ENCODE assay signal across 9 cellular contexts in genomic region chr10:21888959-21889358, GRCh38.
DNase-seq lines count a peak whose midpoint lies in the region; ATAC-seq and TF ChIP-seq lines count a peak whose summit lies in the region.
"Had no signal": no experiment of that assay in that cellular context is flagged by ENCODE, and none has a peak within 500 bp of the region (broad histone marks: within the 10 kb centered on the region; RNA-seq: fewer than 3 reads in every experiment).

No MANE protein-coding gene starts in this region.

- no peaks in the 10 kb centered on the region for H3K9me3 ChIP-seq in naive thymus-derived CD4-positive, alpha-beta T cell (ENCODE audit: control insufficient read depth in 2 of 3, low read length in 3 of 3)
- H3K9me3 ChIP-seq in right cardiac atrium (ENCODE audit: control insufficient read depth, low read length): no peaks in the 10 kb centered on the region

- H3K27me3 Mint-ChIP-seq in activated CD4-positive, alpha-beta T cell treated with anti-CD3 and anti-CD28 coated beads for 36 hours: no peaks in the 10 kb centered on the region
- H3K27me3 Mint-ChIP-seq in naive thymus-derived CD4-positive, alpha-beta T cell: no peaks in the 10 kb centered on the region

- intact Hi-C loops in activated CD4-positive, alpha-beta T cell treated with anti-CD3 and anti-CD28 coated beads for 36 hours (cut with DNase I, micrococcal nuclease): no loop called here
- intact Hi-C loops in naive thymus-derived CD4-positive, alpha-beta T cell (cut with micrococcal nuclease): no loop called here
- intact Hi-C loops in right cardiac atrium (cut with DNase I): no loop called here

- DNase-seq in activated CD4-positive, alpha-beta T cell treated with anti-CD3 and anti-CD28 coated beads for 36 hours: peak; percentile 24
- no peak for DNase-seq in activated CD4-positive, alpha-beta T cell treated with anti-CD3 and anti-CD28 coated beads for 1 hour
- peak in 6 of 9 donors; percentile 1 to 43 (median 16) for DNase-seq in naive thymus-derived CD4-positive, alpha-beta T cell
- no peak for DNase-seq in SW 1271 (lab: John Stamatoyannopoulos, UW)
- no peak for DNase-seq in right cardiac atrium

- H3K36me3 Mint-ChIP-seq in activated CD4-positive, alpha-beta T cell treated with anti-CD3 and anti-CD28 coated beads for 36 hours (ENCODE audit: low read depth): peaks cover 29% of the 10 kb centered on the region
- H3K36me3 Mint-ChIP-seq in naive thymus-derived CD4-positive, alpha-beta T cell: peaks cover 6 to 55% (median 47%) of the 10 kb centered on the region in 5 donors

- CTCF ChIA-PET in activated CD4-positive, alpha-beta T cell treated with anti-CD3 and anti-CD28 coated beads for 36 hours (lab: Charles Lee): interaction anchor here (0.6 kb wide), 1 partner anchor 1338 kb away, joined by 3 read pairs; no protein-coding TSS in a partner anchor
- CTCF ChIA-PET in naive thymus-derived CD4-positive, alpha-beta T cell (lab: Charles Lee): no interaction called here

- ATAC-seq in activated CD4-positive, alpha-beta T cell treated with anti-CD3 and anti-CD28 coated beads for 36 hours: peak; percentile 70
- ATAC-seq in GM21576 (IDR thresholded peaks at IDR 0.05; ENCODE audit: unreplicated experiment): peak; percentile 97
- peak; percentile 95 for ATAC-seq in HG03460 (IDR thresholded peaks at IDR 0.05; ENCODE audit: unreplicated experiment)
- peak; percentile 60 for ATAC-seq in naive thymus-derived CD4-positive, alpha-beta T cell
- no peak for ATAC-seq in SK-N-SH treated with all-trans-retinoic acid at 6 μM for 48 hours
- ATAC-seq in right cardiac atrium: no peak

- WGBS in right cardiac atrium: 49% methylated on average over 5 of the region's 5 CpGs

- H3K36me3 ChIP-seq in naive thymus-derived CD4-positive, alpha-beta T cell (ENCODE audit: control insufficient read depth in 2 of 3, insufficient read depth in 3 of 3, low read length in 3 of 3): no peaks in the 10 kb centered on the region

- H3K27me3 ChIP-seq in naive thymus-derived CD4-positive, alpha-beta T cell (ENCODE audit: control insufficient read depth in 2 of 2, insufficient read depth in 2 of 2, low read length in 2 of 2): no peaks in the 10 kb centered on the region
- no peaks in the 10 kb centered on the region for H3K27me3 ChIP-seq in right cardiac atrium (ENCODE audit: control insufficient read depth, insufficient read depth)
- H3K27me3 ChIP-seq: hepatocyte had no signal

- H3K9me3 Mint-ChIP-seq in activated CD4-positive, alpha-beta T cell treated with anti-CD3 and anti-CD28 coated beads for 36 hours (ENCODE audit: low read depth): peaks cover 18% of the 10 kb centered on the region
- peaks cover 9 to 56% (median 31%) of the 10 kb centered on the region in 11 donors for H3K9me3 Mint-ChIP-seq in naive thymus-derived CD4-positive, alpha-beta T cell

- H3K27ac ChIP-seq in naive thymus-derived CD4-positive, alpha-beta T cell (ENCODE audit: low read depth, low read length): no peak overlapping the region
- H3K27ac ChIP-seq in right cardiac atrium (ENCODE audit: low read length): no peak overlapping the region
- H3K27ac ChIP-seq: hepatocyte had no signal

- H3K4me3 Mint-ChIP-seq in activated CD4-positive, alpha-beta T cell treated with anti-CD3 and anti-CD28 coated beads for 36 hours: no peak overlapping the region
- H3K4me3 Mint-ChIP-seq in naive thymus-derived CD4-positive, alpha-beta T cell: peak overlapping the region; percentile 22 to 85 (median 56)

- peaks cover 25% of the 10 kb centered on the region for H3K4me1 Mint-ChIP-seq in activated CD4-positive, alpha-beta T cell treated with anti-CD3 and anti-CD28 coated beads for 36 hours
- H3K4me1 Mint-ChIP-seq in naive thymus-derived CD4-positive, alpha-beta T cell: peaks cover 19 to 46% (median 40%) of the 10 kb centered on the region in 7 donors

- POLR2A ChIA-PET in activated CD4-positive, alpha-beta T cell treated with anti-CD3 and anti-CD28 coated beads for 36 hours (lab: Charles Lee): no interaction called here
- POLR2A ChIA-PET in naive thymus-derived CD4-positive, alpha-beta T cell (lab: Charles Lee): no interaction called here

- H3K4me1 ChIP-seq in naive thymus-derived CD4-positive, alpha-beta T cell (ENCODE audit: control insufficient read depth in 2 of 2, insufficient read depth in 2 of 2, low read length in 2 of 2): peaks cover 5 to 30% of the 10 kb centered on the region in 2 donors
- no peaks in the 10 kb centered on the region for H3K4me1 ChIP-seq in right cardiac atrium (ENCODE audit: control insufficient read depth, insufficient read depth, low read length)

- no peak overlapping the region for H3K27ac Mint-ChIP-seq in activated CD4-positive, alpha-beta T cell treated with anti-CD3 and anti-CD28 coated beads for 36 hours
- peak overlapping the region in 7 of 9 donors; percentile 14 to 85 (median 33) for H3K27ac Mint-ChIP-seq in naive thymus-derived CD4-positive, alpha-beta T cell

- no peak overlapping the region for H3K4me3 ChIP-seq in naive thymus-derived CD4-positive, alpha-beta T cell (ENCODE audit: low read length)
- H3K4me3 ChIP-seq in right cardiac atrium (ENCODE audit: low read length): no peak overlapping the region
- H3K4me3 ChIP-seq: hepatocyte had no signal

TF ChIP-seq in SK-N-SH treated with all-trans-retinoic acid at 6 μM for 48 hours, 23 proteins besides CTCF, POLR2A, EP300 and RAD21:
- TF ChIP-seq TCF4 (CRISPR knock-in tag; IDR thresholded peaks at IDR 0.05; ENCODE audit: borderline replicate concordance) (no peak), ZNF8 (CRISPR knock-in tag; IDR thresholded peaks at IDR 0.05) (no peak), ZFP3 (CRISPR knock-in tag; IDR thresholded peaks at IDR 0.05) (no peak), ISL1 (CRISPR knock-in tag; IDR thresholded peaks at IDR 0.05) (no peak), GLIS3 (CRISPR knock-in tag; IDR thresholded peaks at IDR 0.05) (no peak), OSR1 (CRISPR knock-in tag; IDR thresholded peaks at IDR 0.05) (no peak), ZNF70 (CRISPR knock-in tag; IDR thresholded peaks at IDR 0.05) (no peak), SNAI2 (CRISPR knock-in tag; IDR thresholded peaks at IDR 0.05) (no peak), BACH2 (CRISPR knock-in tag; IDR thresholded peaks at IDR 0.05; ENCODE audit: borderline replicate concordance) (no peak), PATZ1 (CRISPR knock-in tag; IDR thresholded peaks at IDR 0.05; ENCODE audit: borderline replicate concordance) (no peak), ZFP30 (CRISPR knock-in tag; IDR thresholded peaks at IDR 0.05) (no peak), PPARA (CRISPR knock-in tag; IDR thresholded peaks at IDR 0.05; ENCODE audit: borderline replicate concordance) (no peak), CSDC2 (CRISPR knock-in tag; IDR thresholded peaks at IDR 0.05) (no peak)

Comparison
In these comparisons a context has a peak if more than half of its experiments do, and no peak if none do; other contexts are left out.
1. DNase-seq: peak in activated CD4-positive, alpha-beta T cell treated with anti-CD3 and anti-CD28 coated beads for 36 hours (single experiment) and naive thymus-derived CD4-positive, alpha-beta T cell (6 of 9); none in activated CD4-positive, alpha-beta T cell treated with anti-CD3 and anti-CD28 coated beads for 1 hour (single experiment), SW 1271 (0 of 2) and right cardiac atrium (0 of 3).
2. ATAC-seq: peak in activated CD4-positive, alpha-beta T cell treated with anti-CD3 and anti-CD28 coated beads for 36 hours (single experiment), GM21576 (single experiment), HG03460 (single experiment) and naive thymus-derived CD4-positive, alpha-beta T cell (single experiment); none in SK-N-SH treated with all-trans-retinoic acid at 6 μM for 48 hours (single experiment) and right cardiac atrium (0 of 2).